Comparison of ENCODE assay signal across 7 cellular contexts in genomic region chr20:56835829-56836228, GRCh38.
"Had no signal": no experiment of that assay in that cellular context is flagged by ENCODE, and none has a peak within 500 bp of the region (broad histone marks: within the 10 kb centered on the region; RNA-seq: fewer than 3 reads in every experiment).

No MANE protein-coding gene starts in this region.

- H3K4me3 ChIP-seq: GM23338 had no signal

- H3K9me3 Mint-ChIP-seq: GM23338, H9, HFFc6 had no signal

- H3K27ac ChIP-seq: KMS-11 had no signal

- ATAC-seq: GM23338 had no signal

- H3K36me3 Mint-ChIP-seq: IgD-negative memory B cell had no signal

- H3K27ac Mint-ChIP-seq: GM23338, H9, HFFc6, IgD-negative memory B cell had no signal

- DNase-seq: H9, HCEC 1CT, HFFc6, KBM-7 had no signal

- H3K4me3 Mint-ChIP-seq: GM23338, H9, HFFc6, IgD-negative memory B cell had no signal

- H3K4me1 Mint-ChIP-seq: IgD-negative memory B cell had no signal
